16 cellular contexts compared by ENCODE assay signal in the genomic region with DNA sequence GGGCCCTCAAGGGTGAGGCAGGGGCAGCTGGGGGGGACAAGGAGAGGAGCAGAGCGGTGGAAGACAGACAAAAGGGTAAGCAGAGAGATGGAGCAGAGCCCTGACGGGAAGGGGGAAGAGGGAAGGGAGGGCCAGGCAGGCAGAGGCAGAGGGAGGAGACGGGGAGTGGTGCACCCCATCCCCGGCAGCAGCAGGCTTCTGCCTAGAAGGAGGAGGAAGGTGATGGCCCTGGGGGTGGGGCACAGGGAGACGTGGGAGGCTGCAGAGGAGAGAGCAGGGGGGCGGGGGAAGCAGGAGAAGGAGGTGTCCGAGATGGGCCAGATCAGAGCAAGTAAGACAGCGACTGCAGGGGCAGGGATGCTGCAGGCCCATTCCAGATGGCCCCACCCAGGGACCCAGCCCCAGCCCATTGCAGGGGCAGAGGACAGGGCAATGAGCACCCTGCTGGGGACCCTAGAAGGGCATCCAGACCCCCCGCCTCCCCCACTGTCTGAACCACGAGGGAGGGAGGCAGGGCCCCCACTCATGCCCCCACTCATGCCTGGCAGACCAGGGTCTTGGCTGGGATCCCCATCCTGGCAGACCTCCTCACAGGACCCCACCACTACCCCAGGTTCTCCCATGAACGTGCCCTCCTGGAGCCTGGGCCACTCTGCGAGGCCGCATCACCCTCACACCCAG. TPM values are rescaled to one million over a fixed set of nuclear protein-coding genes. Genes with fewer than 3 reads are reported as not detected.
DNase-seq lines count a peak whose midpoint lies in the region; ATAC-seq and TF ChIP-seq lines count a peak whose summit lies in the region.
"Had no signal": no experiment of that assay in that cellular context is flagged by ENCODE, and none has a peak within 500 bp of the region (broad histone marks: within the 10 kb centered on the region; RNA-seq: fewer than 3 reads in every experiment).

No MANE protein-coding gene starts in this region.

- no peak overlapping the region for H3K27ac Mint-ChIP-seq in endodermal cell
- no peak overlapping the region for H3K27ac Mint-ChIP-seq in neural crest cell (ENCODE audit: unreplicated experiment)
- H3K27ac Mint-ChIP-seq: B cell, T-cell had no signal

- no peaks in the 10 kb centered on the region for H3K27me3 ChIP-seq in RWPE2 (ENCODE audit: insufficient read depth, poor library complexity, severe bottlenecking)
- H3K27me3 ChIP-seq in endodermal cell (ENCODE audit: control insufficient read depth, insufficient read depth, low read length, poor library complexity, severe bottlenecking), result peaks cover 17% of the 10 kb centered on the region
- peaks cover 41% of the 10 kb centered on the region for H3K27me3 ChIP-seq in lower lobe of right lung (ENCODE audit: low read depth)

- H3K27me3 Mint-ChIP-seq in endodermal cell (ENCODE audit: insufficient read depth) (peaks cover 11% of the 10 kb centered on the region), neural crest cell (ENCODE audit: low read depth) (peaks cover 27% of the 10 kb centered on the region)

- H3K4me3 Mint-ChIP-seq in endodermal cell (no peak overlapping the region), neural crest cell (peak overlapping the region; percentile 85)

- TF ChIP-seq CTCF in HEK293 (tag by site-specific recombination; IDR thresholded peaks at IDR 0.05) (no peak), RWPE2 (IDR thresholded peaks at IDR 0.05; ENCODE audit: poor library complexity, severe bottlenecking) (no peak), endodermal cell (conservative IDR thresholded peaks at IDR 0.05) (no peak), neural crest cell (conservative IDR thresholded peaks at IDR 0.05) (no peak), lower lobe of right lung (IDR thresholded peaks at IDR 0.05) (no peak), mucosa of descending colon (IDR thresholded peaks at IDR 0.05) (no peak)

- H3K4me1 ChIP-seq in HEK293 (ENCODE audit: control insufficient read depth, insufficient read depth, low read length) (no peaks in the 10 kb centered on the region), RWPE2 (ENCODE audit: insufficient read depth, poor library complexity, severe bottlenecking) (peaks cover 9% of the 10 kb centered on the region), endodermal cell (ENCODE audit: control insufficient read depth, insufficient read depth, low read length) (peaks cover 4% of the 10 kb centered on the region), lower lobe of right lung (peaks cover 4% of the 10 kb centered on the region), mucosa of descending colon (ENCODE audit: low read depth) (no peaks in the 10 kb centered on the region)

- H3K9me3 Mint-ChIP-seq in endodermal cell (peaks cover 42% of the 10 kb centered on the region), neural crest cell (no peaks in the 10 kb centered on the region)
- H3K9me3 Mint-ChIP-seq: T-cell had no signal

- H3K36me3 Mint-ChIP-seq in endodermal cell (ENCODE audit: low read depth) (no peaks in the 10 kb centered on the region), neural crest cell (ENCODE audit: low read depth) (peaks cover 7% of the 10 kb centered on the region)
- H3K36me3 Mint-ChIP-seq: T-cell had no signal

- DNase-seq in RWPE2 (ENCODE audit: low spot score), result peak; percentile 31
- no peak for DNase-seq in endodermal cell
- DNase-seq in neural crest cell (ENCODE audit: low read depth, low spot score), result no peak
- DNase-seq in stimulated activated naive CD4-positive, alpha-beta T cell treated with Interleukin-2 at 50 U/mL for 16 hours (lab: John Stamatoyannopoulos, UW), result no peak
- DNase-seq in lower lobe of right lung, result no peak
- DNase-seq in mucosa of descending colon, result no peak
- DNase-seq: EL, KBM-7, NCI-H1436 treated with DMSO at 0.1 percent for 48 hours, NCI-H446 treated with DMSO at 0.1 percent for 48 hours, T-cell had no signal

- no peak overlapping the region for H3K9ac ChIP-seq in endodermal cell (ENCODE audit: extremely low read depth, low read length, poor library complexity, severe bottlenecking)

- 71 to 90% methylated on average over 3 to 12 of the region's 13 CpGs for WGBS in endodermal cell (ENCODE audit: insufficient coverage in 1 of 2, insufficient read length in 1 of 2), 2 experiments

- CTCF ChIA-PET in HEK293 (lab: Yijun Ruan, JAX), result interaction anchor here (0.6 kb wide), 2 partner anchors 68 to 253 kb away, joined by 3 to 5 read pairs; no protein-coding TSS in a partner anchor

- H3K9me3 ChIP-seq in HEK293 (ENCODE audit: control insufficient read depth, insufficient read depth, low read depth, low read length) (no peaks in the 10 kb centered on the region), RWPE2 (ENCODE audit: severe bottlenecking) (no peaks in the 10 kb centered on the region), endodermal cell (ENCODE audit: control insufficient read depth, low read length) (no peaks in the 10 kb centered on the region), lower lobe of right lung (no peaks in the 10 kb centered on the region), mucosa of descending colon (no peaks in the 10 kb centered on the region)
- H3K9me3 ChIP-seq: HAP-1 had no signal

- H3K4me3 ChIP-seq in HEK293 (ENCODE audit: low read depth, low read length) (no peak overlapping the region), RWPE2 (ENCODE audit: severe bottlenecking) (no peak overlapping the region), endodermal cell (ENCODE audit: low read length) (no peak overlapping the region), lower lobe of right lung (no peak overlapping the region), mucosa of descending colon (no peak overlapping the region)
- H3K4me3 ChIP-seq: HAP-1 had no signal

- H3K27ac ChIP-seq in HEK293 (ENCODE audit: extremely low read depth, low read depth, low read length), result no peak overlapping the region
- peak overlapping the region; percentile 54 for H3K27ac ChIP-seq in RWPE2 (ENCODE audit: poor library complexity, severe bottlenecking)
- H3K27ac ChIP-seq in endodermal cell (ENCODE audit: low read depth, low read length), result peak overlapping the region; percentile 77
- no peak overlapping the region for H3K27ac ChIP-seq in lower lobe of right lung

- H3K36me3 ChIP-seq in HEK293 (ENCODE audit: control insufficient read depth in 2 of 2, insufficient read depth in 1 of 2, low read length in 2 of 2), result no peaks in the 10 kb centered on the region
- H3K36me3 ChIP-seq in RWPE2 (ENCODE audit: low read depth), result no peaks in the 10 kb centered on the region
- no peaks in the 10 kb centered on the region for H3K36me3 ChIP-seq in endodermal cell (ENCODE audit: control insufficient read depth, insufficient read depth, low read length)
- no peaks in the 10 kb centered on the region for H3K36me3 ChIP-seq in lower lobe of right lung
- no peaks in the 10 kb centered on the region for H3K36me3 ChIP-seq in mucosa of descending colon (ENCODE audit: low read depth)
- H3K36me3 ChIP-seq: HAP-1 had no signal

- intact Hi-C loops in lower lobe of right lung (cut with DNase I) (no loop called here), mucosa of descending colon (cut with DNase I, micrococcal nuclease) (no loop called here)

- H3K4me1 Mint-ChIP-seq in endodermal cell (peaks cover 21% of the 10 kb centered on the region), neural crest cell (peaks cover 45% of the 10 kb centered on the region)

- ATAC-seq in RWPE2 (ENCODE audit: low read depth) (no peak), lower lobe of right lung (no peak), mucosa of descending colon (no peak), GM18867 (IDR thresholded peaks at IDR 0.05; ENCODE audit: unreplicated experiment) (no peak)
- ATAC-seq: T-cell had no signal

- POLR2A ChIA-PET in HEK293 (lab: Yijun Ruan, JAX), result no interaction called here

TF ChIP-seq in HEK293, 187 proteins besides CTCF, POLR2A, EP300 and RAD21 (continues in another document):
- no peak for TF ChIP-seq ZNF76 (tag by site-specific recombination; IDR thresholded peaks at IDR 0.05; ENCODE audit: borderline replicate concordance, low read depth)
- TF ChIP-seq ZNF366 (tag by site-specific recombination; conservative IDR thresholded peaks at IDR 0.05), result no peak
- TF ChIP-seq, protein P1, sequence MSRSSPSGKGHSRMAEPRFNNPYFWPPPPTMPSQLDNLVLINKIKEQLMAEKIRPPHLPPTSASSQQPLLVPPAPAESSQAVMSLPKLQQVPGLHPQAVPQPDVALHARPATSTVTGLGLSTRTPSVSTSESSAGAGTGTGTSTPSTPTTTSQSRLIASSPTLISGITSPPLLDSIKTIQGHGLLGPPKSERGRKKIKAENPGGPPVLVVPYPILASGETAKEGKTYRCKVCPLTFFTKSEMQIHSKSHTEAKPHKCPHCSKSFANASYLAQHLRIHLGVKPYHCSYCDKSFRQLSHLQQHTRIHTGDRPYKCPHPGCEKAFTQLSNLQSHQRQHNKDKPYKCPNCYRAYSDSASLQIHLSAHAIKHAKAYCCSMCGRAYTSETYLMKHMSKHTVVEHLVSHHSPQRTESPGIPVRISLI (tag by site-specific recombination; IDR thresholded peaks at IDR 0.05), result no peak
- TF ChIP-seq EGR2 (tag by site-specific recombination; IDR thresholded peaks at IDR 0.05; ENCODE audit: low read depth), result peak; percentile 62
- TF ChIP-seq ZNF792 (tag by site-specific recombination; IDR thresholded peaks at IDR 0.05), result no peak

RNA-seq across cellular contexts. Expression of a gene that starts 2.7 kb away (rescaled TPM):
- 10 to 100 TPM in 1 of 2 donors, 1 to 10 TPM in 1; 7.5 to 29.0 TPM for total RNA-seq in endodermal cell
- polyA plus RNA-seq in endodermal cell (2013, experiment 1 of 2), result 42.4 TPM
- 36.6 TPM for polyA plus RNA-seq in endodermal cell (2013, experiment 2 of 2)
- total RNA-seq in neural crest cell, result 133 and 137 TPM in 2 replicates
- total RNA-seq in lower lobe of right lung, result 1.6 TPM
- 10 to 100 TPM in 1 of 3 donors, 1 to 10 TPM in 2; 3.0 to 66.9 (median 7.0) TPM for total RNA-seq in mucosa of descending colon
- total RNA-seq: HT-29 had no signal

RNA-seq across cellular contexts. Expression of a gene that starts 21.2 kb away (rescaled TPM):
- not detected for total RNA-seq in endodermal cell
- not detected for polyA plus RNA-seq in endodermal cell (2013, experiment 1 of 2)
- polyA plus RNA-seq in endodermal cell (2013, experiment 2 of 2), result not detected
- not detected in 2 replicates for total RNA-seq in neural crest cell
- 1.9 TPM for total RNA-seq in lower lobe of right lung
- under 1 TPM; 0.43 to 0.78 (median 0.54) TPM for total RNA-seq in mucosa of descending colon
- total RNA-seq: B cell, HT-29, T-cell had no signal

RNA-seq across cellular contexts. Expression of a gene that starts 42.8 kb away (rescaled TPM):
- total RNA-seq in endodermal cell (10 to 100 TPM; 56.0 to 65.0 TPM), neural crest cell (10.2 and 10.7 TPM in 2 replicates), lower lobe of right lung (70.7 TPM), mucosa of descending colon (10 to 100 TPM; 35.0 to 47.8 (median 36.7) TPM)
- polyA plus RNA-seq in endodermal cell (2013, experiment 1 of 2), result 10.5 TPM
- 10.0 TPM for polyA plus RNA-seq in endodermal cell (2013, experiment 2 of 2)

RNA-seq across cellular contexts. Expression of a gene that starts 51.5 kb away (rescaled TPM):
- 10 to 100 TPM; 91.6 to 99.3 TPM for total RNA-seq in endodermal cell
- 99.4 TPM for polyA plus RNA-seq in endodermal cell (2013, experiment 1 of 2)
- polyA plus RNA-seq in endodermal cell (2013, experiment 2 of 2), result 86.3 TPM
- 116 and 124 TPM in 2 replicates for total RNA-seq in neural crest cell
- total RNA-seq in lower lobe of right lung, result 69.2 TPM
- total RNA-seq in mucosa of descending colon, result 10 to 100 TPM; 52.2 to 72.3 (median 68.9) TPM

RNA-seq across cellular contexts. Expression of a gene that starts 53.0 kb away (rescaled TPM):
- 10 to 100 TPM; 30.1 to 68.3 TPM for total RNA-seq in endodermal cell
- 62.3 TPM for polyA plus RNA-seq in endodermal cell (2013, experiment 1 of 2)
- polyA plus RNA-seq in endodermal cell (2013, experiment 2 of 2), result 55.6 TPM
- total RNA-seq in neural crest cell, result 48.8 and 52.5 TPM in 2 replicates
- total RNA-seq in lower lobe of right lung, result 8.5 TPM
- total RNA-seq in mucosa of descending colon, result 10 to 100 TPM in 1 of 3 donors, 1 to 10 TPM in 2; 1.5 to 24.2 (median 2.8) TPM
- total RNA-seq: B cell had no signal

Comparison
In these comparisons a context has a peak if more than half of its experiments do, and no peak if none do; other contexts are left out.
1. H3K27ac ChIP-seq: peak in RWPE2 (single experiment) and endodermal cell (single experiment); none in HEK293 (single experiment) and lower lobe of right lung (single experiment).